ENCODE assay signal across 1 cellular context in genomic region chr16:8047711-8048110, GRCh38.
TF ChIP-seq lines count a peak whose summit lies in the region.

No MANE protein-coding gene starts in this region.

TF ChIP-seq in H1, 55 proteins besides CTCF, POLR2A, EP300 and RAD21 (continued from another document):
- TF ChIP-seq TAF7 (optimal IDR thresholded peaks at IDR 0.05; ENCODE audit: borderline replicate concordance, low read depth, low read length) = no peak
- TF ChIP-seq CHD2 (IDR thresholded peaks at IDR 0.05; ENCODE audit: low read length) = no peak
- no peak for TF ChIP-seq CREB1 (IDR thresholded peaks at IDR 0.05)
- TF ChIP-seq EGR1 (IDR thresholded peaks at IDR 0.05; ENCODE audit: borderline replicate concordance, low read depth, low read length) = no peak
